Comparison of ENCODE assay signal across 25 cellular contexts in genomic region chr6:73487473-73487872, GRCh38.
"Had no signal": no experiment of that assay in that cellular context is flagged by ENCODE, and none has a peak within 500 bp of the region (broad histone marks: within the 10 kb centered on the region; RNA-seq: fewer than 3 reads in every experiment).

No MANE protein-coding gene starts in this region.

- H3K4me1 Mint-ChIP-seq: mesothelial cell of epicardium; stimulated activated effector memory CD8-positive, alpha-beta T cell treated with anti-CD3 and anti-CD28 coated beads, Interleukin-12 subunit alpha, Interleukin-12 subunit beta, amount 100 ng/mL, for 72 hours; stimulated activated naive CD8-positive, alpha-beta T cell treated with anti-CD3 and anti-CD28 coated beads, Interleukin-15, amount 100 ng/mL, for 72 hours had no signal

- ATAC-seq: left cardiac atrium; left lung; lower lobe of right lung; natural killer cell treated with Interleukin-12 subunit alpha and Interleukin-12 subunit beta and Interleukin-15 and Interleukin-18, amount 100 ng/mL, for 72 hours; pancreas; right cardiac atrium; stimulated activated effector memory CD8-positive, alpha-beta T cell treated with anti-CD3 and anti-CD28 coated beads, Interleukin-12 subunit alpha, Interleukin-12 subunit beta, amount 100 ng/mL, for 72 hours; stimulated activated naive CD8-positive, alpha-beta T cell treated with anti-CD3 and anti-CD28 coated beads, Interleukin-15, amount 100 ng/mL, for 72 hours had no signal

- H3K27ac Mint-ChIP-seq: mesothelial cell of epicardium; natural killer cell treated with Interleukin-12 subunit alpha and Interleukin-12 subunit beta and Interleukin-15 and Interleukin-18, amount 100 ng/mL, for 72 hours; stimulated activated effector memory CD8-positive, alpha-beta T cell treated with anti-CD3 and anti-CD28 coated beads, Interleukin-12 subunit alpha, Interleukin-12 subunit beta, amount 100 ng/mL, for 72 hours; stimulated activated naive CD8-positive, alpha-beta T cell treated with anti-CD3 and anti-CD28 coated beads, Interleukin-15, amount 100 ng/mL, for 72 hours; type B pancreatic cell had no signal

- DNase-seq: hippocampal formation; kidney glomerular epithelial cell; left cardiac atrium; left lung; lower lobe of right lung; mesendoderm; naive B cell; pancreas; posterior cingulate gyrus; retina; right cardiac atrium; sigmoid colon; small intestine; spleen; stimulated activated CD4-positive, alpha-beta T cell treated with anti-CD3 and anti-CD28 coated beads, Interleukin-4, amount 100 ng/mL, for 24 hours; stimulated activated naive CD4-positive, alpha-beta T cell treated with Interleukin-2 at 50 U/mL for 16 hours; stimulated activated naive CD8-positive, alpha-beta T cell treated with anti-CD3 and anti-CD28 coated beads, Interleukin-15, amount 100 ng/mL, for 72 hours; substantia nigra; uterus had no signal

- H3K9me3 ChIP-seq: left lung, lower lobe of right lung, pancreas, prostate gland, sigmoid colon, uterus had no signal

- H3K27me3 Mint-ChIP-seq: naive B cell; natural killer cell treated with Interleukin-12 subunit alpha and Interleukin-12 subunit beta and Interleukin-15 and Interleukin-18, amount 100 ng/mL, for 72 hours; stimulated activated naive CD8-positive, alpha-beta T cell treated with anti-CD3 and anti-CD28 coated beads, Interleukin-15, amount 100 ng/mL, for 72 hours; type B pancreatic cell had no signal

- H3K4me1 ChIP-seq: left lung, lower lobe of right lung, pancreas, prostate gland, sigmoid colon, spleen, tibial nerve, uterus had no signal

- H3K4me3 ChIP-seq: left lung, lower lobe of right lung, pancreas, prostate gland, sigmoid colon, spleen, tibial nerve, uterus had no signal

- H3K27me3 ChIP-seq: left lung, pancreas, sigmoid colon, spleen, tibial nerve, uterus had no signal

- H3K9me3 Mint-ChIP-seq: natural killer cell treated with Interleukin-12 subunit alpha and Interleukin-12 subunit beta and Interleukin-15 and Interleukin-18, amount 100 ng/mL, for 72 hours; stimulated activated effector memory CD8-positive, alpha-beta T cell treated with anti-CD3 and anti-CD28 coated beads, Interleukin-12 subunit alpha, Interleukin-12 subunit beta, amount 100 ng/mL, for 72 hours; stimulated activated naive CD8-positive, alpha-beta T cell treated with anti-CD3 and anti-CD28 coated beads, Interleukin-15, amount 100 ng/mL, for 72 hours; type B pancreatic cell had no signal

- H3K4me3 Mint-ChIP-seq: mesothelial cell of epicardium; natural killer cell treated with Interleukin-12 subunit alpha and Interleukin-12 subunit beta and Interleukin-15 and Interleukin-18, amount 100 ng/mL, for 72 hours; stimulated activated effector memory CD8-positive, alpha-beta T cell treated with anti-CD3 and anti-CD28 coated beads, Interleukin-12 subunit alpha, Interleukin-12 subunit beta, amount 100 ng/mL, for 72 hours; stimulated activated naive CD8-positive, alpha-beta T cell treated with anti-CD3 and anti-CD28 coated beads, Interleukin-15, amount 100 ng/mL, for 72 hours; type B pancreatic cell had no signal

- H3K27ac ChIP-seq: left lung, lower lobe of right lung, pancreas, prostate gland, sigmoid colon, spleen, tibial nerve, uterus had no signal

- H3K36me3 ChIP-seq: prostate gland, uterus had no signal
